In the genomic region with DNA sequence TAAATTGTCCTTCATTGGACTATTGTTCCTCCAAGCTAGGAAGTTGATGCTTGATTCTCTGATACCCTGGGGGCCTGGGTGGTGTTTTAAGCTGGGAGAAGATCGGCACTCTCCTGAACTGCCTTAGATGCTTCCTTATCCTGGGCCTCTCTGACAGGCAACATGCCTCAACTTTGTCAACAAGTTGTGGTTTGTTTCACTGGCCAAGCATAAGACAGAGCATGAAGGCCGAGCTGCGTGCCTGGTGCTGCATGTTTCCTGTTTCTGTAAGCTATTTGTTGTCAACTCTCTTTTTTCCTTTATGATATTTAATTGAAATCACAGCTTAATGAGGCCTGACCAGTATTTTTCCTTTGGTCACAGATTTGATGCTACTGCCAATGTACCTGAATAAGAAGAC, we compare ENCODE assay signal across 19 cellular contexts.
DNase-seq lines count a peak whose midpoint lies in the region; ATAC-seq and TF ChIP-seq lines count a peak whose summit lies in the region.
"Had no signal": no experiment of that assay in that cellular context is flagged by ENCODE, and none has a peak within 500 bp of the region (broad histone marks: within the 10 kb centered on the region; RNA-seq: fewer than 3 reads in every experiment).

No MANE protein-coding gene starts in this region.

- no peak for TF ChIP-seq POLR2A in spleen (IDR thresholded peaks at IDR 0.05)

- H3K27ac ChIP-seq in left ventricle myocardium inferior (replicated peaks): no peak overlapping the region
- no peak overlapping the region for H3K27ac ChIP-seq in fibroblast of lung (ENCODE audit: insufficient read depth, low read length)
- H3K27ac ChIP-seq in neural progenitor cell: no peak overlapping the region
- H3K27ac ChIP-seq in spleen: no peak overlapping the region
- H3K27ac ChIP-seq in SJCRH30: no peak overlapping the region

- H3K9me3 Mint-ChIP-seq in neural progenitor cell: peaks cover 2% of the 10 kb centered on the region
- H3K9me3 Mint-ChIP-seq: HFFc6 had no signal

- H3K36me3 ChIP-seq in left ventricle myocardium inferior: no peaks in the 10 kb centered on the region
- H3K36me3 ChIP-seq in fibroblast of lung (ENCODE audit: control insufficient read depth, insufficient read depth, low read length): no peaks in the 10 kb centered on the region
- H3K36me3 ChIP-seq in neural progenitor cell: no peaks in the 10 kb centered on the region
- H3K36me3 ChIP-seq in spleen: no peaks in the 10 kb centered on the region
- no peaks in the 10 kb centered on the region for H3K36me3 ChIP-seq in SJCRH30

- H3K9ac ChIP-seq in fibroblast of lung (ENCODE audit: insufficient read depth, low read length) (no peak overlapping the region), neural progenitor cell (no peak overlapping the region)

- TF ChIP-seq CTCF in left ventricle myocardium inferior (IDR thresholded peaks at IDR 0.05; ENCODE audit: borderline replicate concordance) (no peak), fibroblast of lung (conservative IDR thresholded peaks at IDR 0.05 in 1 of 2, IDR thresholded peaks at IDR 0.05 in 1 of 2; ENCODE audit: low read depth in 1 of 2, low read length in 2 of 2) (no peak), neural progenitor cell (IDR thresholded peaks at IDR 0.05) (no peak), spleen (IDR thresholded peaks at IDR 0.05 in 8 of 11, conservative IDR thresholded peaks at IDR 0.05 in 3 of 11) (no peak)

- H3K4me3 ChIP-seq in left ventricle myocardium inferior (no peak overlapping the region), fibroblast of lung (replicated peaks in 1 of 4; ENCODE audit: control extremely low read depth in 1 of 4, insufficient read depth in 1 of 4, low read depth in 3 of 4, low read length in 4 of 4) (no peak overlapping the region), neural progenitor cell (no peak overlapping the region), spleen (no peak overlapping the region), SJCRH30 (no peak overlapping the region)

- H3K27me3 ChIP-seq in left ventricle myocardium inferior (ENCODE audit: low read depth) (no peaks in the 10 kb centered on the region), fibroblast of lung (ENCODE audit: control insufficient read depth, insufficient read depth, low read length) (no peaks in the 10 kb centered on the region), neural progenitor cell (no peaks in the 10 kb centered on the region), spleen (replicated peaks in 1 of 7) (no peaks in the 10 kb centered on the region), SJCRH30 (no peaks in the 10 kb centered on the region)

- H3K9me3 ChIP-seq in left ventricle myocardium inferior (replicated peaks): no peaks in the 10 kb centered on the region
- no peaks in the 10 kb centered on the region for H3K9me3 ChIP-seq in fibroblast of lung (ENCODE audit: control insufficient read depth, insufficient read depth, low read depth, low read length)
- H3K9me3 ChIP-seq in neural progenitor cell (ENCODE audit: low read depth): no peaks in the 10 kb centered on the region
- no peaks in the 10 kb centered on the region for H3K9me3 ChIP-seq in spleen
- no peaks in the 10 kb centered on the region for H3K9me3 ChIP-seq in SJCRH30 (replicated peaks)

- peak; percentile 53 for DNase-seq in Right ventricle myocardium inferior (ENCODE audit: missing footprints)
- DNase-seq in left ventricle myocardium inferior: no peak
- DNase-seq in fibroblast of lung (ENCODE audit: low read depth in 2 of 2): no peak
- no peak for DNase-seq in neural progenitor cell (ENCODE audit: low spot score)
- no peak for DNase-seq in spleen
- no peak for DNase-seq in SJCRH30
- DNase-seq in KBM-7: no peak
- DNase-seq: DMS53, EL, GF-D8, HFFc6, NCI-H1092, NCI-H1436, NCI-H187 treated with DMSO at 0.1 percent for 48 hours, NCI-H2107, NCI-H446 treated with DMSO at 0.1 percent for 48 hours, NCI-H526 treated with DMSO at 0.1 percent for 48 hours, Right ventricle myocardium superior had no signal

- WGBS in spleen, 5 donors: 30 to 67% (median 39%) methylated on average over 3 of the region's 3 CpGs

- no peak overlapping the region for H3K27ac Mint-ChIP-seq in neural progenitor cell
- H3K27ac Mint-ChIP-seq: HFFc6 had no signal

- no peaks in the 10 kb centered on the region for H3K4me1 Mint-ChIP-seq in neural progenitor cell

- H3K4me1 ChIP-seq in left ventricle myocardium inferior (no peaks in the 10 kb centered on the region), fibroblast of lung (ENCODE audit: control insufficient read depth, extremely low read depth, insufficient read depth, low read length) (no peaks in the 10 kb centered on the region), neural progenitor cell (no peaks in the 10 kb centered on the region), spleen (no peaks in the 10 kb centered on the region), SJCRH30 (peaks cover 16% of the 10 kb centered on the region)

- no peak for ATAC-seq in Right ventricle myocardium inferior
- ATAC-seq in GM18498 (IDR thresholded peaks at IDR 0.05; ENCODE audit: unreplicated experiment): no peak

- H3F3A ChIP-seq in neural progenitor cell (ENCODE audit: low read depth): no peaks in the 10 kb centered on the region

- H3K4me2 ChIP-seq in fibroblast of lung (ENCODE audit: extremely low read depth, insufficient read depth, low read length) (no peak overlapping the region), neural progenitor cell (no peak overlapping the region)

- intact Hi-C loops in Right ventricle myocardium inferior (cut with DNase I): no loop called here
- intact Hi-C loops in left ventricle myocardium inferior (cut with micrococcal nuclease): no loop called here
- intact Hi-C loops in spleen (cut with DNase I; ENCODE audit: low total_unique reads): no loop called here

- H3K27me3 Mint-ChIP-seq in neural progenitor cell (ENCODE audit: insufficient read depth, low read depth): no peaks in the 10 kb centered on the region

- peak overlapping the region; percentile 59 for H2AFZ ChIP-seq in fibroblast of lung (ENCODE audit: low read length)
- H2AFZ ChIP-seq in neural progenitor cell (replicated peaks): peak overlapping the region; percentile 51

- in situ Hi-C loops in KBM-7 (cut with MboI; ENCODE audit: low pct_unique_long_range_greater_than_20kb, low sequenced_read_pairs): no loop called here

- no peaks in the 10 kb centered on the region for H3K79me2 ChIP-seq in fibroblast of lung (ENCODE audit: control insufficient read depth, insufficient read depth, low read length)
- H3K79me2 ChIP-seq in neural progenitor cell (ENCODE audit: low read depth): no peaks in the 10 kb centered on the region

- H3K4me3 Mint-ChIP-seq in neural progenitor cell: no peak overlapping the region
- H3K4me3 Mint-ChIP-seq: HFFc6 had no signal

- no peaks in the 10 kb centered on the region for H3K36me3 Mint-ChIP-seq in neural progenitor cell

- H4K20me1 ChIP-seq in fibroblast of lung (ENCODE audit: control insufficient read depth, extremely low read depth, insufficient read depth, low read length) (no peaks in the 10 kb centered on the region), neural progenitor cell (ENCODE audit: low read depth) (no peaks in the 10 kb centered on the region)
